In genomic region chr19:55519461-55520311, GRCh38 we compare ENCODE assay signal across 2 cellular contexts.
TF ChIP-seq lines count a peak whose summit lies in the region.

No MANE protein-coding gene starts in this region.

TF ChIP-seq in A549, 52 proteins besides CTCF, POLR2A, EP300 and RAD21 (continued from another document and continues in another):
- TF ChIP-seq RNF2 (IDR thresholded peaks at IDR 0.05; ENCODE audit: borderline replicate concordance, low read depth) (no peak), BCL3 (IDR thresholded peaks at IDR 0.05) (no peak), HMGXB4 (CRISPR knock-in tag; IDR thresholded peaks at IDR 0.05; ENCODE audit: borderline replicate concordance) (no peak), RCOR1 (IDR thresholded peaks at IDR 0.05; ENCODE audit: low read depth, low read length) (no peak), CBX2 (IDR thresholded peaks at IDR 0.05; ENCODE audit: borderline replicate concordance, low read depth) (no peak), HOXA7 (CRISPR knock-in tag; IDR thresholded peaks at IDR 0.05) (no peak), NR3C1 (IDR thresholded peaks at IDR 0.05) (no peak), REST (IDR thresholded peaks at IDR 0.05) (no peak), MYC (IDR thresholded peaks at IDR 0.05; ENCODE audit: borderline replicate concordance, low read length) (no peak), KDM1A (IDR thresholded peaks at IDR 0.05; ENCODE audit: low read depth) (no peak), GATA3 (IDR thresholded peaks at IDR 0.05; ENCODE audit: borderline replicate concordance) (peak; percentile 52; the same call in 1 of the 2 replicates), PBX3 (IDR thresholded peaks at IDR 0.05) (no peak), ELK1 (IDR thresholded peaks at IDR 0.05; ENCODE audit: low read depth, low read length) (no peak), NPAS2 (CRISPR knock-in tag; IDR thresholded peaks at IDR 0.05; ENCODE audit: borderline replicate concordance) (no peak), FOSB (CRISPR knock-in tag; IDR thresholded peaks at IDR 0.05) (no peak), NFE2L2 (conservative IDR thresholded peaks at IDR 0.05; ENCODE audit: low read length) (no peak; the same call in 1 of the 2 replicates), CEBPB (IDR thresholded peaks at IDR 0.05) (peak in 1 of 2 experiments; percentile 26; a peak in 1 of 4 replicates), E2F6 (IDR thresholded peaks at IDR 0.05; ENCODE audit: borderline replicate concordance, low read depth) (no peak), RFX5 (IDR thresholded peaks at IDR 0.05) (peak; percentile 68), MAX (IDR thresholded peaks at IDR 0.05) (peak; percentile 71; the same call in 1 of the 2 replicates), SREBF2 (IDR thresholded peaks at IDR 0.05) (no peak), TP53 (CRISPR knock-in tag; IDR thresholded peaks at IDR 0.05) (no peak)

TF ChIP-seq in GM12891, 5 proteins besides CTCF, POLR2A, EP300 and RAD21 (continued from another document):
- TF ChIP-seq POLR2AphosphoS5 (IDR thresholded peaks at IDR 0.05; ENCODE audit: low read depth, low read length) = no peak
